Comparison of ENCODE assay signal across 8 cellular contexts in genomic region chr16:20910781-20911321, GRCh38. TPM values are rescaled to one million over a fixed set of nuclear protein-coding genes. Genes with fewer than 3 reads are reported as not detected.
A peak's percentile ranks its signal among the peaks of the same experiment; 100 is the strongest.
DNase-seq lines count a peak whose midpoint lies in the region; ATAC-seq and TF ChIP-seq lines count a peak whose summit lies in the region.

No MANE protein-coding gene starts in this region.

- H3K4me1 ChIP-seq in fibroblast of lung (ENCODE audit: control insufficient read depth, extremely low read depth, insufficient read depth, low read length), result peaks cover 39% of the 10 kb centered on the region
- H3K4me1 ChIP-seq in gastrocnemius medialis, result peaks cover 24 to 31% of the 10 kb centered on the region in 2 donors

- in situ Hi-C loops in gastrocnemius medialis (cut with MboI; ENCODE audit: low sequenced_read_pairs in 4 of 4), result loop anchor here in 2 of 4 donors (10.0 kb wide), 1 partner anchor 56 kb away; no protein-coding TSS in a partner anchor

- H3K9me3 ChIP-seq in fibroblast of lung (ENCODE audit: control insufficient read depth, insufficient read depth, low read depth, low read length) (no peaks in the 10 kb centered on the region), gastrocnemius medialis (no peaks in the 10 kb centered on the region)

- peaks cover 3% of the 10 kb centered on the region for H3K79me2 ChIP-seq in fibroblast of lung (ENCODE audit: control insufficient read depth, insufficient read depth, low read length)

- H3K4me2 ChIP-seq in fibroblast of lung (ENCODE audit: extremely low read depth, insufficient read depth, low read length), result peak overlapping the region; percentile 76

- no peak overlapping the region for H2AFZ ChIP-seq in fibroblast of lung (ENCODE audit: low read length)

- peak overlapping the region; percentile 41 for H3K9ac ChIP-seq in fibroblast of lung (ENCODE audit: insufficient read depth, low read length)

- peak; percentile 91 for DNase-seq in GM04504 (ENCODE audit: low read depth)
- peak; percentile 84 for DNase-seq in SKM-1 (lab: John Stamatoyannopoulos, UW; ENCODE audit: unreplicated experiment)
- peak; percentile 88 to 96 for DNase-seq in fibroblast of lung (ENCODE audit: low read depth in 2 of 2)
- no peak for DNase-seq in gastrocnemius medialis
- DNase-seq in stimulated activated CD4-positive, alpha-beta T cell treated with anti-CD3 and anti-CD28 coated beads, Interleukin-15, amount 100 ng/mL, for 24 hours, result no peak
- no peak for DNase-seq in ecto neural progenitor cell (ENCODE audit: low spot score)
- DNase-seq in NCI-H1436 (lab: John Stamatoyannopoulos, UW), result no peak
- no peak for DNase-seq in activated effector memory CD4-positive, alpha-beta T cell treated with Interleukin-2 at 50 U/mL for 16 hours

- no peaks in the 10 kb centered on the region for H4K20me1 ChIP-seq in fibroblast of lung (ENCODE audit: control insufficient read depth, extremely low read depth, insufficient read depth, low read length)

- H3K27me3 ChIP-seq in fibroblast of lung (ENCODE audit: control insufficient read depth, insufficient read depth, low read length) (no peaks in the 10 kb centered on the region), gastrocnemius medialis (no peaks in the 10 kb centered on the region)

- no peak overlapping the region for H3K4me3 ChIP-seq in fibroblast of lung (replicated peaks in 1 of 4; ENCODE audit: control extremely low read depth in 1 of 4, insufficient read depth in 1 of 4, low read depth in 3 of 4, low read length in 4 of 4)
- H3K4me3 ChIP-seq in gastrocnemius medialis, result no peak overlapping the region

- H3K36me3 ChIP-seq in fibroblast of lung (ENCODE audit: control insufficient read depth, insufficient read depth, low read length) (no peaks in the 10 kb centered on the region), gastrocnemius medialis (no peaks in the 10 kb centered on the region)

- peak overlapping the region; percentile 94 for H3K27ac ChIP-seq in fibroblast of lung (ENCODE audit: insufficient read depth, low read length)
- H3K27ac ChIP-seq in gastrocnemius medialis, result peak overlapping the region; percentile 55 to 64 (median 59)

- intact Hi-C loops in gastrocnemius medialis (cut with DNase I; ENCODE audit: low total_unique reads), result no loop called here

- ATAC-seq in gastrocnemius medialis, result peak; percentile 73

- no peak for TF ChIP-seq POLR2A in gastrocnemius medialis (IDR thresholded peaks at IDR 0.05)

- TF ChIP-seq CTCF in fibroblast of lung (conservative IDR thresholded peaks at IDR 0.05 in 1 of 2, IDR thresholded peaks at IDR 0.05 in 1 of 2; ENCODE audit: low read depth in 1 of 2, low read length in 2 of 2) (no peak), gastrocnemius medialis (IDR thresholded peaks at IDR 0.05 in 4 of 5, conservative IDR thresholded peaks at IDR 0.05 in 1 of 5) (no peak)

RNA-seq across cellular contexts. Expression of gene LYRM1, which starts 10.3 kb away (rescaled TPM):
- total RNA-seq in fibroblast of lung, result 87.1 and 131 TPM in 2 replicates
- polyA plus RNA-seq in fibroblast of lung, result 54.9 and 55.3 TPM in 2 replicates
- polyA plus RNA-seq in fibroblast of lung (2012), result 39.0 and 42.7 TPM in 2 replicates
- 1.4 TPM in 2 replicates for polyA minus RNA-seq in fibroblast of lung (ENCODE audit: low replicate concordance)
- total RNA-seq in gastrocnemius medialis, result 10 to 100 TPM; 36.4 to 74.7 (median 38.8) TPM

RNA-seq across cellular contexts. Expression of gene DCUN1D3, which starts 10.7 kb away (rescaled TPM):
- total RNA-seq in fibroblast of lung (30.8 and 42.8 TPM in 2 replicates), gastrocnemius medialis (10 to 100 TPM in 1 of 4 donors, 1 to 10 TPM in 3; 7.6 to 10.5 (median 8.3) TPM)
- 18.7 and 20.4 TPM in 2 replicates for polyA plus RNA-seq in fibroblast of lung
- 13.6 and 17.0 TPM in 2 replicates for polyA plus RNA-seq in fibroblast of lung (2012)
- 13.3 and 22.0 TPM in 2 replicates for polyA minus RNA-seq in fibroblast of lung (ENCODE audit: low replicate concordance)

Comparison
In these comparisons a context has a peak if more than half of its experiments do, and no peak if none do; other contexts are left out.
1. DNase-seq: peak in GM04504 (single experiment), SKM-1 (single experiment) and fibroblast of lung (2 of 2); none in gastrocnemius medialis (0 of 2), stimulated activated CD4-positive, alpha-beta T cell treated with anti-CD3 and anti-CD28 coated beads, Interleukin-15, amount 100 ng/mL, for 24 hours (single experiment), ecto neural progenitor cell (single experiment), NCI-H1436 (single experiment) and activated effector memory CD4-positive, alpha-beta T cell treated with Interleukin-2 at 50 U/mL for 16 hours (single experiment).